In genomic region chr10:90977162-90977854, GRCh38 we compare ENCODE assay signal across 1 cellular context.
TF ChIP-seq lines count a peak whose summit lies in the region.

No MANE protein-coding gene starts in this region.

TF ChIP-seq in GM12878, 131 proteins besides CTCF, POLR2A, EP300 and RAD21 (continued from another document):
- TF ChIP-seq RUNX3 (IDR thresholded peaks at IDR 0.05; ENCODE audit: low read length) (peak; percentile 65; the same call in 1 of the 2 replicates), RCOR1 (conservative IDR thresholded peaks at IDR 0.05; ENCODE audit: low read depth, low read length) (no peak), ETV6 (conservative IDR thresholded peaks at IDR 0.05 in 1 of 2, IDR thresholded peaks at IDR 0.05 in 1 of 2; ENCODE audit: borderline replicate concordance in 1 of 2, low read depth in 1 of 2) (0 out of 4 replicates have a peak, but pooled peaks of 1 of the 2 experiments have one; percentile 14), MXI1 (IDR thresholded peaks at IDR 0.05; ENCODE audit: low read depth, low read length) (no peak), IKZF2 (IDR thresholded peaks at IDR 0.05) (peak in 1 of 2 experiments; percentile 14; a peak in 1 of 4 replicates), MEF2B (IDR thresholded peaks at IDR 0.05; ENCODE audit: partially characterized antibody, poor library complexity, severe bottlenecking) (peak; percentile 92), IRF4 (IDR thresholded peaks at IDR 0.05; ENCODE audit: low read depth, low read length) (0 out of 2 replicates have a peak, but pooled peaks have one; percentile 33), ZNF274 (IDR thresholded peaks at IDR 0.05; ENCODE audit: insufficient read depth, insufficient read length) (no peak), RELA (IDR thresholded peaks at IDR 0.05; ENCODE audit: borderline replicate concordance, partially characterized antibody) (peak; percentile 38), SREBF2 (IDR thresholded peaks at IDR 0.05; ENCODE audit: low read length) (no peak), ZBED1 (IDR thresholded peaks at IDR 0.05; ENCODE audit: borderline replicate concordance) (peak; percentile 42; the same call in 1 of the 2 replicates), JUNB (IDR thresholded peaks at IDR 0.05) (peak; percentile 71), BCL11A (IDR thresholded peaks at IDR 0.05; ENCODE audit: low read depth, low read length) (0 out of 2 replicates have a peak, but pooled peaks have one; percentile 9), POLR2AphosphoS5 (IDR thresholded peaks at IDR 0.05; ENCODE audit: low read length) (no peak), IKZF1 (conservative IDR thresholded peaks at IDR 0.05) (0 out of 2 replicates have a peak, but pooled peaks have one; percentile 33), DPF2 (IDR thresholded peaks at IDR 0.05) (no peak), CREB1 (IDR thresholded peaks at IDR 0.05; ENCODE audit: low read depth) (no peak), BHLHE40 (IDR thresholded peaks at IDR 0.05; ENCODE audit: borderline replicate concordance in 1 of 2, low read depth in 2 of 2, low read length in 1 of 2) (no peak), NR2F1 (conservative IDR thresholded peaks at IDR 0.05) (0 out of 2 replicates have a peak, but pooled peaks have one; percentile 24), HDGF (IDR thresholded peaks at IDR 0.05) (0 out of 2 replicates have a peak, but pooled peaks have one; percentile 32), EED (IDR thresholded peaks at IDR 0.05; ENCODE audit: low read depth) (peak; percentile 65; the same call in 1 of the 2 replicates), HDAC2 (IDR thresholded peaks at IDR 0.05) (no peak)
- TF ChIP-seq, protein P1, sequence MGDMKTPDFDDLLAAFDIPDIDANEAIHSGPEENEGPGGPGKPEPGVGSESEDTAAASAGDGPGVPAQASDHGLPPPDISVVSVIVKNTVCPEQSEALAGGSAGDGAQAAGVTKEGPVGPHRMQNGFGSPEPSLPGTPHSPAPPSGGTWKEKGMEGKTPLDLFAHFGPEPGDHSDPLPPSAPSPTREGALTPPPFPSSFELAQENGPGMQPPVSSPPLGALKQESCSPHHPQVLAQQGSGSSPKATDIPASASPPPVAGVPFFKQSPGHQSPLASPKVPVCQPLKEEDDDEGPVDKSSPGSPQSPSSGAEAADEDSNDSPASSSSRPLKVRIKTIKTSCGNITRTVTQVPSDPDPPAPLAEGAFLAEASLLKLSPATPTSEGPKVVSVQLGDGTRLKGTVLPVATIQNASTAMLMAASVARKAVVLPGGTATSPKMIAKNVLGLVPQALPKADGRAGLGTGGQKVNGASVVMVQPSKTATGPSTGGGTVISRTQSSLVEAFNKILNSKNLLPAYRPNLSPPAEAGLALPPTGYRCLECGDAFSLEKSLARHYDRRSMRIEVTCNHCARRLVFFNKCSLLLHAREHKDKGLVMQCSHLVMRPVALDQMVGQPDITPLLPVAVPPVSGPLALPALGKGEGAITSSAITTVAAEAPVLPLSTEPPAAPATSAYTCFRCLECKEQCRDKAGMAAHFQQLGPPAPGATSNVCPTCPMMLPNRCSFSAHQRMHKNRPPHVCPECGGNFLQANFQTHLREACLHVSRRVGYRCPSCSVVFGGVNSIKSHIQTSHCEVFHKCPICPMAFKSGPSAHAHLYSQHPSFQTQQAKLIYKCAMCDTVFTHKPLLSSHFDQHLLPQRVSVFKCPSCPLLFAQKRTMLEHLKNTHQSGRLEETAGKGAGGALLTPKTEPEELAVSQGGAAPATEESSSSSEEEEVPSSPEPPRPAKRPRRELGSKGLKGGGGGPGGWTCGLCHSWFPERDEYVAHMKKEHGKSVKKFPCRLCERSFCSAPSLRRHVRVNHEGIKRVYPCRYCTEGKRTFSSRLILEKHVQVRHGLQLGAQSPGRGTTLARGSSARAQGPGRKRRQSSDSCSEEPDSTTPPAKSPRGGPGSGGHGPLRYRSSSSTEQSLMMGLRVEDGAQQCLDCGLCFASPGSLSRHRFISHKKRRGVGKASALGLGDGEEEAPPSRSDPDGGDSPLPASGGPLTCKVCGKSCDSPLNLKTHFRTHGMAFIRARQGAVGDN (IDR thresholded peaks at IDR 0.05), result peak; percentile 26; the same call in 1 of the 2 replicates
TF ChIP-seq in GM12878: peak in this region for 17.
